29 cellular contexts compared by ENCODE assay signal in the genomic region with DNA sequence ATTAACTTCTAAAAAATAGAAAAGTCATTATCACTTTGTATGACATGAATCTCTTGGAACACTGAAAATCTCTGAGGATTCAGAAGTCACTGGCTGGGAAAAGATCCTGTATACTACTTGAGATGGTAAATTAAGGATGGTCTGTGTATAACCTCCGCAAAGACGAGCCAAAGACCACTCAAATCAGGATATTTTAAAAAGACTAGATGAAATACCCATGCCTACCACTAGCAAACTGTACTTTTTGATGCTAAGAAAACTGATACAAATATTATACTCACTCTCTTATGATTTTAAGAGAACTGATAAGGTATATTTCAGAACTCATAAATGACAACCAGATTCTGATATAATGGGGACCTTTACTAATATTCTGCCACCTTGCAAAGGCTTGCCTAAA.
"Had no signal": no experiment of that assay in that cellular context is flagged by ENCODE, and none has a peak within 500 bp of the region (broad histone marks: within the 10 kb centered on the region; RNA-seq: fewer than 3 reads in every experiment).

No MANE protein-coding gene starts in this region.

- ATAC-seq: activated naive CD8-positive, alpha-beta T cell treated with anti-CD3 and anti-CD28 coated beads, Interleukin-2, amount 50 U/mL, for 24 hours; gastroesophageal sphincter; naive thymus-derived CD8-positive, alpha-beta T cell; WTC11 had no signal

- H3K4me1 Mint-ChIP-seq: neural progenitor cell had no signal

- H3K9me3 ChIP-seq: esophagus squamous epithelium, gastroesophageal sphincter, right atrium auricular region, suprapubic skin, tibial nerve had no signal

- DNase-seq: activated CD4-positive, alpha-beta memory T cell treated with anti-CD3 and anti-CD28 coated beads, Interleukin-2, amount 10 ng/mL, durations not matched to agents 7 days and 5 days; activated CD4-positive, alpha-beta T cell treated with anti-CD3 and anti-CD28 coated beads for 1 hour; activated CD4-positive, alpha-beta T cell treated with anti-CD3 and anti-CD28 coated beads, Interleukin-2, amount 10 ng/mL, durations not matched to agents 7 days and 5 days; activated CD8-positive, alpha-beta memory T cell treated with anti-CD3 and anti-CD28 coated beads, Interleukin-2, amount 50 U/mL, for 48 hours; activated gamma-delta T cell; activated naive CD8-positive, alpha-beta T cell treated with anti-CD3 and anti-CD28 coated beads, Interleukin-2, amount 50 U/mL, for 24 hours; activated T-cell treated with anti-CD3 and anti-CD28 coated beads, Interleukin-2, amount 50 U/mL, for 24 hours; amygdala; central memory CD4-positive, alpha-beta T cell; esophagus squamous epithelium; head of caudate nucleus; hippocampal formation; kidney; midbrain; naive thymus-derived CD8-positive, alpha-beta T cell; occipital lobe; stimulated activated CD4-positive, alpha-beta T cell treated with anti-CD3 and anti-CD28 coated beads, Interleukin-15, amount 100 ng/mL, for 24 hours; stimulated activated CD4-positive, alpha-beta T cell treated with anti-CD3 and anti-CD28 coated beads, Interleukin-2, amount 100 ng/mL, for 24 hours; stimulated activated naive CD4-positive, alpha-beta T cell; T-helper 2 cell had no signal

- H3K27me3 Mint-ChIP-seq: activated CD4-positive, alpha-beta memory T cell treated with anti-CD3 and anti-CD28 coated beads, Interleukin-2, amount 10 ng/mL, durations not matched to agents 7 days and 5 days; activated CD4-positive, alpha-beta T cell treated with anti-CD3 and anti-CD28 coated beads, Interleukin-2, amount 10 ng/mL, durations not matched to agents 7 days and 5 days; activated naive CD4-positive, alpha-beta T cell treated with anti-CD3 and anti-CD28 coated beads, Interleukin-2, amount 50 U/mL, for 24 hours; activated naive CD8-positive, alpha-beta T cell treated with anti-CD3 and anti-CD28 coated beads, Interleukin-2, amount 50 U/mL, for 24 hours; activated T-cell treated with anti-CD3 and anti-CD28 coated beads, Interleukin-2, amount 50 U/mL, for 24 hours; dendritic cell treated with granulocyte-macrophage colony-stimulating factor and Interleukin-4, amounts not matched to agents 40 ng/mL and 50 ng/mL, for 4 days; naive thymus-derived CD8-positive, alpha-beta T cell had no signal

- H3K36me3 ChIP-seq: esophagus squamous epithelium, neural progenitor cell, suprapubic skin, tibial nerve had no signal

- H2AFZ ChIP-seq: neural progenitor cell, parathyroid adenoma had no signal

- H3K79me2 ChIP-seq: parathyroid adenoma had no signal

- H3K27ac Mint-ChIP-seq: activated CD4-positive, alpha-beta memory T cell treated with anti-CD3 and anti-CD28 coated beads, Interleukin-2, amount 10 ng/mL, durations not matched to agents 7 days and 5 days; activated CD4-positive, alpha-beta T cell treated with anti-CD3 and anti-CD28 coated beads, Interleukin-2, amount 10 ng/mL, durations not matched to agents 7 days and 5 days; activated naive CD4-positive, alpha-beta T cell treated with anti-CD3 and anti-CD28 coated beads, Interleukin-2, amount 50 U/mL, for 24 hours; activated naive CD8-positive, alpha-beta T cell treated with anti-CD3 and anti-CD28 coated beads, Interleukin-2, amount 50 U/mL, for 24 hours; activated T-cell treated with anti-CD3 and anti-CD28 coated beads, Interleukin-2, amount 50 U/mL, for 24 hours; dendritic cell treated with granulocyte-macrophage colony-stimulating factor and Interleukin-4, amounts not matched to agents 40 ng/mL and 50 ng/mL, for 4 days; naive thymus-derived CD8-positive, alpha-beta T cell; neural progenitor cell; WTC11 had no signal

- H3K27me3 ChIP-seq: esophagus squamous epithelium, gastroesophageal sphincter, neural progenitor cell, right atrium auricular region, suprapubic skin, tibial nerve had no signal

- H3K4me1 ChIP-seq: neural progenitor cell, parathyroid adenoma had no signal

- H3K36me3 Mint-ChIP-seq: WTC11 had no signal

- H3K9me3 Mint-ChIP-seq: activated CD4-positive, alpha-beta memory T cell treated with anti-CD3 and anti-CD28 coated beads, Interleukin-2, amount 10 ng/mL, durations not matched to agents 7 days and 5 days; activated CD4-positive, alpha-beta T cell treated with anti-CD3 and anti-CD28 coated beads, Interleukin-2, amount 10 ng/mL, durations not matched to agents 7 days and 5 days; activated naive CD4-positive, alpha-beta T cell treated with anti-CD3 and anti-CD28 coated beads, Interleukin-2, amount 50 U/mL, for 24 hours; activated naive CD8-positive, alpha-beta T cell treated with anti-CD3 and anti-CD28 coated beads, Interleukin-2, amount 50 U/mL, for 24 hours; activated T-cell treated with anti-CD3 and anti-CD28 coated beads, Interleukin-2, amount 50 U/mL, for 24 hours; dendritic cell treated with granulocyte-macrophage colony-stimulating factor and Interleukin-4, amounts not matched to agents 40 ng/mL and 50 ng/mL, for 4 days; naive thymus-derived CD8-positive, alpha-beta T cell; neural progenitor cell; WTC11 had no signal

- H3K4me3 ChIP-seq: esophagus squamous epithelium, gastroesophageal sphincter, neural progenitor cell, right atrium auricular region, suprapubic skin, tibial nerve had no signal

- H3K9ac ChIP-seq: neural progenitor cell, parathyroid adenoma had no signal

- H3K27ac ChIP-seq: esophagus squamous epithelium, gastroesophageal sphincter, neural progenitor cell, parathyroid adenoma, right atrium auricular region, suprapubic skin, tibial nerve had no signal

- H3K4me2 ChIP-seq: neural progenitor cell had no signal

- H3K4me3 Mint-ChIP-seq: activated CD4-positive, alpha-beta memory T cell treated with anti-CD3 and anti-CD28 coated beads, Interleukin-2, amount 10 ng/mL, durations not matched to agents 7 days and 5 days; activated CD4-positive, alpha-beta T cell treated with anti-CD3 and anti-CD28 coated beads, Interleukin-2, amount 10 ng/mL, durations not matched to agents 7 days and 5 days; activated naive CD4-positive, alpha-beta T cell treated with anti-CD3 and anti-CD28 coated beads, Interleukin-2, amount 50 U/mL, for 24 hours; activated naive CD8-positive, alpha-beta T cell treated with anti-CD3 and anti-CD28 coated beads, Interleukin-2, amount 50 U/mL, for 24 hours; activated T-cell treated with anti-CD3 and anti-CD28 coated beads, Interleukin-2, amount 50 U/mL, for 24 hours; dendritic cell treated with granulocyte-macrophage colony-stimulating factor and Interleukin-4, amounts not matched to agents 40 ng/mL and 50 ng/mL, for 4 days; naive thymus-derived CD8-positive, alpha-beta T cell; neural progenitor cell; WTC11 had no signal
